In genomic region chr17:59175076-59175475, GRCh38 we compare ENCODE assay signal across 2 cellular contexts.
TF ChIP-seq lines count a peak whose summit lies in the region.

No MANE protein-coding gene starts in this region.

TF ChIP-seq in HEK293, 187 proteins besides CTCF, POLR2A, EP300 and RAD21:
- no peak for TF ChIP-seq ZNF621 (tag by site-specific recombination; IDR thresholded peaks at IDR 0.05)
- 0 out of 2 replicates have a peak, but pooled peaks have one; percentile 36 for TF ChIP-seq ZNF121 (tag by site-specific recombination; IDR thresholded peaks at IDR 0.05)
- no peak for TF ChIP-seq ZNF202 (tag by site-specific recombination; IDR thresholded peaks at IDR 0.05; ENCODE audit: borderline replicate concordance)

TF ChIP-seq in K562, 482 proteins besides CTCF, POLR2A, EP300 and RAD21:
- TF ChIP-seq GTF2A2 (tag; IDR thresholded peaks at IDR 0.05) (no peak), ZNF121 (CRISPR knock-in tag; conservative IDR thresholded peaks at IDR 0.05) (peak; percentile 50; the same call in 1 of the 2 replicates), ZNF655 (CRISPR knock-in tag; IDR thresholded peaks at IDR 0.05) (no peak), IRF2 (CRISPR knock-in tag; IDR thresholded peaks at IDR 0.05) (no peak)
